Comparison of ENCODE assay signal across 15 cellular contexts in genomic region chr5:59266410-59266809, GRCh38.
DNase-seq lines count a peak whose midpoint lies in the region; ATAC-seq and TF ChIP-seq lines count a peak whose summit lies in the region.
"Had no signal": no experiment of that assay in that cellular context is flagged by ENCODE, and none has a peak within 500 bp of the region (broad histone marks: within the 10 kb centered on the region; RNA-seq: fewer than 3 reads in every experiment).

No MANE protein-coding gene starts in this region.

- H3K9ac ChIP-seq in SK-N-MC (ENCODE audit: insufficient read length): no peak overlapping the region

- H3K9me3 Mint-ChIP-seq in osteocyte (ENCODE audit: unreplicated experiment) (no peaks in the 10 kb centered on the region), mesothelial cell of epicardium (no peaks in the 10 kb centered on the region)
- H3K9me3 Mint-ChIP-seq: CD4-positive, alpha-beta memory T cell had no signal

- H3K4me3 ChIP-seq in SK-N-MC (peak overlapping the region; percentile 44), hepatocyte (no peak overlapping the region)

- H4K20me1 ChIP-seq in hepatocyte (ENCODE audit: insufficient read depth, poor library complexity, severe bottlenecking): no peaks in the 10 kb centered on the region

- H3K79me2 ChIP-seq in hepatocyte: peaks cover 31% of the 10 kb centered on the region

- DNase-seq in SK-N-MC (ENCODE audit: low read depth, low spot score) (no peak), hepatocyte (ENCODE audit: low spot score) (peak; percentile 54), osteocyte (ENCODE audit: extremely low spot score, unreplicated experiment) (no peak), mesothelial cell of epicardium (ENCODE audit: low spot score in 2 of 2, unreplicated experiment in 2 of 2) (no peak), NCI-H2196 treated with DMSO at 0.1 percent for 48 hours (lab: John Stamatoyannopoulos, UW; ENCODE audit: unreplicated experiment) (no peak), globus pallidus (ENCODE audit: low spot score) (no peak)
- DNase-seq: Calu3; CD4-positive, alpha-beta memory T cell; NCI-H1092 treated with DMSO at 0.1 percent for 48 hours; NCI-H2081 treated with DMSO at 0.1 percent for 48 hours; NCI-H510A; NCI-H774; SHP77 treated with DMSO at 0.1 percent for 48 hours had no signal

- peak overlapping the region; percentile 12 for H3K4me2 ChIP-seq in hepatocyte

- peaks cover 12% of the 10 kb centered on the region for H3K4me1 ChIP-seq in hepatocyte (ENCODE audit: insufficient read depth)

- H3K27me3 Mint-ChIP-seq in osteocyte (ENCODE audit: unreplicated experiment) (no peaks in the 10 kb centered on the region), mesothelial cell of epicardium (ENCODE audit: low read depth) (no peaks in the 10 kb centered on the region)

- H3K4me1 Mint-ChIP-seq in osteocyte (ENCODE audit: unreplicated experiment) (peaks cover 26% of the 10 kb centered on the region), mesothelial cell of epicardium (peaks cover 25% of the 10 kb centered on the region)
- H3K4me1 Mint-ChIP-seq: CD4-positive, alpha-beta memory T cell had no signal

- H3K27ac ChIP-seq in 22Rv1 (peak overlapping the region; percentile 43), SK-N-MC (peak overlapping the region; percentile 52), hepatocyte (peak overlapping the region; percentile 48)

- H3K9me2 ChIP-seq in hepatocyte (replicated peaks; ENCODE audit: insufficient read depth): no peaks in the 10 kb centered on the region

- H3K27ac Mint-ChIP-seq in osteocyte (ENCODE audit: unreplicated experiment) (peak overlapping the region; percentile 23), mesothelial cell of epicardium (no peak overlapping the region)
- H3K27ac Mint-ChIP-seq: CD4-positive, alpha-beta memory T cell had no signal

- no peaks in the 10 kb centered on the region for H3K9me3 ChIP-seq in SK-N-MC (ENCODE audit: low read depth, low read length)
- no peaks in the 10 kb centered on the region for H3K9me3 ChIP-seq in hepatocyte (ENCODE audit: low read depth)

- H3K27me3 ChIP-seq in hepatocyte: no peaks in the 10 kb centered on the region

- no peak for ATAC-seq in GM19397 (IDR thresholded peaks at IDR 0.05; ENCODE audit: unreplicated experiment)

- H3K36me3 ChIP-seq in SK-N-MC (ENCODE audit: insufficient read depth, low read length) (no peaks in the 10 kb centered on the region), hepatocyte (replicated peaks; ENCODE audit: insufficient read depth, low read depth) (no peaks in the 10 kb centered on the region)

- H3K4me3 Mint-ChIP-seq in osteocyte (ENCODE audit: unreplicated experiment): no peak overlapping the region
- H3K4me3 Mint-ChIP-seq in mesothelial cell of epicardium: no peak overlapping the region
- H3K4me3 Mint-ChIP-seq: CD4-positive, alpha-beta memory T cell had no signal

- H3K36me3 Mint-ChIP-seq in osteocyte (ENCODE audit: unreplicated experiment) (no peaks in the 10 kb centered on the region), mesothelial cell of epicardium (no peaks in the 10 kb centered on the region)
- H3K36me3 Mint-ChIP-seq: CD4-positive, alpha-beta memory T cell had no signal

- TF ChIP-seq CTCF in 22Rv1 (IDR thresholded peaks at IDR 0.05) (no peak), hepatocyte (IDR thresholded peaks at IDR 0.05; ENCODE audit: poor library complexity) (no peak), osteocyte (IDR thresholded peaks at IDR 0.05) (no peak), mesothelial cell of epicardium (IDR thresholded peaks at IDR 0.05; ENCODE audit: unreplicated experiment) (no peak)

- WGBS in hepatocyte (ENCODE audit: low lambda C conversion rate, missing lambda C conversion rate): 50% methylated on average over 3 of the region's 3 CpGs

- H2AFZ ChIP-seq in hepatocyte: no peak overlapping the region
